8 cellular contexts compared by ENCODE assay signal in genomic region chr14:72891666-72892102, GRCh38. TPM values are rescaled to one million over a fixed set of nuclear protein-coding genes. Genes with fewer than 3 reads are reported as not detected.
DNase-seq lines count a peak whose midpoint lies in the region; ATAC-seq, FAIRE-seq and TF ChIP-seq lines count a peak whose summit lies in the region.

No MANE protein-coding gene starts in this region.

- TF ChIP-seq POLR2A in A549 (IDR thresholded peaks at IDR 0.05; ENCODE audit: low read length), result no peak

- no peak for TF ChIP-seq CTCF in A549 (IDR thresholded peaks at IDR 0.05)
- TF ChIP-seq CTCF in HFFc6 (IDR thresholded peaks at IDR 0.05), result no peak
- no peak for TF ChIP-seq CTCF in chondrocyte (IDR thresholded peaks at IDR 0.05)

- no peak for FAIRE-seq in A549 (lab: Jason Lieb, UNC)

- ATAC-seq in A549, result no peak
- no peak for ATAC-seq in naive B cell (ENCODE audit: low read depth in 2 of 2)

- TF ChIP-seq EP300 in A549 (IDR thresholded peaks at IDR 0.05), result no peak

- peak overlapping the region; percentile 60 for H3K4me3 ChIP-seq in A549

- H3K4me3 Mint-ChIP-seq in HFFc6, result peak overlapping the region; percentile 89
- H3K4me3 Mint-ChIP-seq in chondrocyte (ENCODE audit: unreplicated experiment), result peak overlapping the region; percentile 84
- peak overlapping the region; percentile 92 to 100 (median 98) for H3K4me3 Mint-ChIP-seq in naive B cell

- H3K4me1 Mint-ChIP-seq in HFFc6 (ENCODE audit: low read depth) (peaks cover 45% of the 10 kb centered on the region), chondrocyte (ENCODE audit: low read depth) (peaks cover 27% of the 10 kb centered on the region), naive B cell (peaks cover 35 to 51% (median 46%) of the 10 kb centered on the region in 3 donors)

- no peaks in the 10 kb centered on the region for H3K9me3 Mint-ChIP-seq in HFFc6
- no peaks in the 10 kb centered on the region for H3K9me3 Mint-ChIP-seq in chondrocyte (ENCODE audit: low read depth)
- peaks cover 0 to 3% (median 0%) of the 10 kb centered on the region in 7 donors for H3K9me3 Mint-ChIP-seq in naive B cell

- CTCF ChIA-PET in A549 (lab: Yijun Ruan, JAX), result interaction anchor here (1.4 to 2.9 kb wide), 4 partner anchors 11 to 378 kb away, joined by 3 to 20 read pairs (median 12); no protein-coding TSS in a partner anchor

- peak overlapping the region; percentile 95 for H3K4me2 ChIP-seq in A549

- H3K27ac ChIP-seq in A549, result no peak overlapping the region

- H3K27ac Mint-ChIP-seq in HFFc6 (peak overlapping the region; percentile 71), chondrocyte (ENCODE audit: unreplicated experiment) (no peak overlapping the region), naive B cell (peak overlapping the region in 2 of 6 donors; percentile 43 to 89)

- peaks cover 18% of the 10 kb centered on the region for H3K4me1 ChIP-seq in A549

- WGBS in A549 (ENCODE audit: missing lambda C conversion rate), result 29% methylated on average over 10 of the region's 14 CpGs

- peaks cover 2% of the 10 kb centered on the region for H3K27me3 Mint-ChIP-seq in HFFc6 (ENCODE audit: insufficient read depth)
- peaks cover 4% of the 10 kb centered on the region for H3K27me3 Mint-ChIP-seq in chondrocyte (ENCODE audit: low read depth)
- peaks cover 0 to 5% (median 4%) of the 10 kb centered on the region in 3 donors for H3K27me3 Mint-ChIP-seq in naive B cell

- no peak for DNase-seq in A549 (ENCODE audit: low read depth in 1 of 2, low spot score in 1 of 2)
- DNase-seq in HFFc6, result no peak
- DNase-seq in chondrocyte (ENCODE audit: low spot score), result no peak
- DNase-seq in naive B cell, result no peak
- DNase-seq in NCI-H1092 treated with DMSO at 0.1 percent for 48 hours (lab: John Stamatoyannopoulos, UW), result no peak
- no peak for DNase-seq in NCI-H1417 treated with DMSO at 0.1 percent for 48 hours (lab: John Stamatoyannopoulos, UW)
- DNase-seq in GDM1 (lab: John Stamatoyannopoulos, UW), result no peak
- DNase-seq in CD1c-positive myeloid dendritic cell (ENCODE audit: extremely low spot score), result no peak

- H3K9me3 ChIP-seq in A549, result no peaks in the 10 kb centered on the region

- POLR2A ChIA-PET in A549 (lab: Yijun Ruan, JAX), result no interaction called here

- TF ChIP-seq RAD21 in A549 (conservative IDR thresholded peaks at IDR 0.05 in 1 of 2, IDR thresholded peaks at IDR 0.05 in 1 of 2), result no peak

- H3K36me3 Mint-ChIP-seq in HFFc6 (ENCODE audit: low read depth) (0 out of 2 replicates have a peak, but pooled peaks cover 4% of the 10 kb centered on the region), chondrocyte (ENCODE audit: low read depth) (peaks cover 1% of the 10 kb centered on the region), naive B cell (peaks cover 7 to 14% of the 10 kb centered on the region in 2 donors)

TF ChIP-seq in A549, 52 proteins besides CTCF, POLR2A, EP300 and RAD21:
- TF ChIP-seq CHD4 (IDR thresholded peaks at IDR 0.05; ENCODE audit: borderline replicate concordance) (no peak), SMC3 (IDR thresholded peaks at IDR 0.05) (no peak), MAZ (IDR thresholded peaks at IDR 0.05; ENCODE audit: borderline replicate concordance, low read depth, low read length) (no peak), RFX5 (IDR thresholded peaks at IDR 0.05) (no peak), CEBPB (IDR thresholded peaks at IDR 0.05) (no peak)

RNA-seq across cellular contexts. Expression of gene DPF3, which starts 2.2 kb away (rescaled TPM):
- polyA plus RNA-seq in A549 (2011; rRNA removed) (0.05 and 0.28 TPM in 2 replicates), A549 (2017; fragmentation: RNase III; extraction: RNeasy Plus Mini Kit Qiagen cat#74134 plus additional on column Dnase treatment) (0.09 to 0.24 TPM (median 0.10 TPM) in 3 replicates), naive B cell (ENCODE audit: low read depth in 6 of 6) (1 to 10 TPM; 4.2 to 9.0 (median 6.1) TPM)
- 0.05 and 0.07 TPM in 2 replicates for polyA plus RNA-seq in A549 (2012; cell fraction: cytosol; rRNA removed)
- polyA plus RNA-seq in A549 (2012; cell fraction: nucleus; rRNA removed), result 0.07 and 0.10 TPM in 2 replicates
- polyA minus RNA-seq in A549 (2011; rRNA and poly(A)+ RNA removed), result 0.58 TPM in 1 of 2 replicates, not detected in the other
- 1 to 10 TPM; 4.1 to 6.6 (median 5.4) TPM for total RNA-seq in HFFc6 (2021; fragmentation: NEBNext Ultra II Directional; extraction: Animal tissue kit (Norgen Biotek cat#: 25700))
- total RNA-seq in chondrocyte, result 1.1 to 2.3 TPM (median 1.1 TPM) in 3 replicates

RNA-seq across cellular contexts. Expression of gene DCAF4, which starts 34.6 kb away (rescaled TPM):
- polyA plus RNA-seq in A549 (2011; rRNA removed) (21.0 and 22.4 TPM in 2 replicates), A549 (2017; fragmentation: RNase III; extraction: RNeasy Plus Mini Kit Qiagen cat#74134 plus additional on column Dnase treatment) (18.4 to 18.9 TPM (median 18.8 TPM) in 3 replicates), naive B cell (ENCODE audit: low read depth in 6 of 6) (10 to 100 TPM; 11.9 to 19.0 (median 13.3) TPM)
- polyA plus RNA-seq in A549 (2012; cell fraction: cytosol; rRNA removed), result 18.9 and 19.2 TPM in 2 replicates
- polyA plus RNA-seq in A549 (2012; cell fraction: nucleus; rRNA removed), result 43.8 and 58.5 TPM in 2 replicates
- 33.3 and 35.7 TPM in 2 replicates for polyA minus RNA-seq in A549 (2011; rRNA and poly(A)+ RNA removed)
- total RNA-seq in HFFc6 (2021; fragmentation: NEBNext Ultra II Directional; extraction: Animal tissue kit (Norgen Biotek cat#: 25700)), result 10 to 100 TPM; 14.4 to 20.0 (median 16.2) TPM
- total RNA-seq in chondrocyte, result 17.0 to 26.0 TPM (median 23.8 TPM) in 3 replicates
